In genomic region chr12:71725011-71725410, GRCh38 we compare ENCODE assay signal across 20 cellular contexts. TPM values are rescaled to one million over a fixed set of nuclear protein-coding genes. Genes with fewer than 3 reads are reported as not detected.
DNase-seq lines count a peak whose midpoint lies in the region; TF ChIP-seq lines count a peak whose summit lies in the region.
"Had no signal": no experiment of that assay in that cellular context is flagged by ENCODE, and none has a peak within 500 bp of the region (broad histone marks: within the 10 kb centered on the region; RNA-seq: fewer than 3 reads in every experiment).

No MANE protein-coding gene starts in this region.

- no peak overlapping the region for H3K4me2 ChIP-seq in osteoblast (ENCODE audit: insufficient read depth, low read length)
- H3K4me2 ChIP-seq: A549, SK-N-SH had no signal

- TF ChIP-seq POLR2A in spleen (IDR thresholded peaks at IDR 0.05) = no peak

- TF ChIP-seq CTCF in HEK293 (tag by site-specific recombination; IDR thresholded peaks at IDR 0.05) = no peak
- no peak for TF ChIP-seq CTCF in fibroblast of mammary gland (conservative IDR thresholded peaks at IDR 0.05; ENCODE audit: control insufficient read depth, insufficient read depth, low read depth, low read length)
- no peak for TF ChIP-seq CTCF in osteoblast (IDR thresholded peaks at IDR 0.05; ENCODE audit: extremely low read depth, low read depth, low read length)
- no peak for TF ChIP-seq CTCF in spleen (IDR thresholded peaks at IDR 0.05 in 8 of 11, conservative IDR thresholded peaks at IDR 0.05 in 3 of 11)

- WGBS in spleen, 5 donors = 76 to 90% (median 88%) methylated on average over 3 of the region's 3 CpGs

- no peaks in the 10 kb centered on the region for H4K20me1 ChIP-seq in osteoblast (ENCODE audit: insufficient read depth, low read length)

- H2AFZ ChIP-seq in osteoblast (ENCODE audit: low read length) = peak overlapping the region; percentile 56

- no peak overlapping the region for H3K27ac ChIP-seq in HEK293 (ENCODE audit: extremely low read depth, low read depth, low read length)
- no peak overlapping the region for H3K27ac ChIP-seq in osteoblast (ENCODE audit: low read depth, low read length)
- H3K27ac ChIP-seq in spleen = no peak overlapping the region
- H3K27ac ChIP-seq in SJCRH30 = no peak overlapping the region
- H3K27ac ChIP-seq: A549 had no signal

- POLR2A ChIA-PET in HEK293 (lab: Yijun Ruan, JAX) = no interaction called here

- H3K36me3 ChIP-seq in HEK293 (ENCODE audit: control insufficient read depth in 2 of 2, insufficient read depth in 1 of 2, low read length in 2 of 2) (no peaks in the 10 kb centered on the region), osteoblast (ENCODE audit: insufficient read depth, low read length) (no peaks in the 10 kb centered on the region), spleen (no peaks in the 10 kb centered on the region), SJCRH30 (no peaks in the 10 kb centered on the region)
- H3K36me3 ChIP-seq: HAP-1 had no signal

- no peaks in the 10 kb centered on the region for H3K9me3 ChIP-seq in HEK293 (ENCODE audit: control insufficient read depth, insufficient read depth, low read depth, low read length)
- no peaks in the 10 kb centered on the region for H3K9me3 ChIP-seq in osteoblast (ENCODE audit: low read depth, low read length)
- H3K9me3 ChIP-seq in spleen = no peaks in the 10 kb centered on the region
- H3K9me3 ChIP-seq in SJCRH30 (replicated peaks) = no peaks in the 10 kb centered on the region
- H3K9me3 ChIP-seq: A549, HAP-1, SK-N-SH had no signal

- intact Hi-C loops in spleen (cut with DNase I; ENCODE audit: low total_unique reads) = no loop called here

- no peaks in the 10 kb centered on the region for H3K79me2 ChIP-seq in osteoblast (ENCODE audit: insufficient read depth, low read length)

- CTCF ChIA-PET in HEK293 (lab: Yijun Ruan, JAX) = interaction anchor here (0.6 kb wide), 2 partner anchors 214 to 219 kb away, joined by 3 to 5 read pairs; no protein-coding TSS in a partner anchor

- H3K27me3 ChIP-seq in osteoblast (ENCODE audit: insufficient read depth, low read length) = no peaks in the 10 kb centered on the region
- no peaks in the 10 kb centered on the region for H3K27me3 ChIP-seq in spleen (replicated peaks in 1 of 7)
- H3K27me3 ChIP-seq in SJCRH30 = no peaks in the 10 kb centered on the region; the same call in 1 of the 2 replicates

- H3K4me3 ChIP-seq in HEK293 (ENCODE audit: low read depth, low read length) = no peak overlapping the region
- H3K4me3 ChIP-seq in fibroblast of mammary gland (ENCODE audit: control insufficient read depth, low read depth, low read length) = no peak overlapping the region
- H3K4me3 ChIP-seq in osteoblast (ENCODE audit: insufficient read depth, low read length) = no peak overlapping the region
- no peak overlapping the region for H3K4me3 ChIP-seq in spleen
- H3K4me3 ChIP-seq in SJCRH30 = no peak overlapping the region
- H3K4me3 ChIP-seq: A549, HAP-1 had no signal

- DNase-seq in AG20443 (ENCODE audit: low spot score) (peak; percentile 12), fibroblast of mammary gland (ENCODE audit: low read depth) (peak; percentile 84), osteoblast (ENCODE audit: insufficient read length, low spot score, missing footprints) (no peak), spleen (no peak), SJCRH30 (no peak)
- DNase-seq in activated naive CD4-positive, alpha-beta T cell (lab: John Stamatoyannopoulos, UW) = no peak
- DNase-seq: AML-193, DMS79 treated with DMSO at 0.1 percent for 48 hours, IMR-90, NCI-H1105 treated with DMSO at 0.1 percent for 48 hours, NCI-H187, NCI-H2107, NCI-H510A, NCI-H774, OCI-M1, SHP77, SK-N-SH had no signal

- H3K4me1 ChIP-seq in HEK293 (ENCODE audit: control insufficient read depth, insufficient read depth, low read length) = no peaks in the 10 kb centered on the region
- H3K4me1 ChIP-seq in osteoblast (ENCODE audit: insufficient read depth, low read length) = no peaks in the 10 kb centered on the region
- no peaks in the 10 kb centered on the region for H3K4me1 ChIP-seq in spleen
- H3K4me1 ChIP-seq in SJCRH30 = no peaks in the 10 kb centered on the region
- H3K4me1 ChIP-seq: A549, HAP-1 had no signal

TF ChIP-seq in HEK293, 187 proteins besides CTCF, POLR2A, EP300 and RAD21:
- TF ChIP-seq SETDB1 (IDR thresholded peaks at IDR 0.05; ENCODE audit: insufficient read length, low read length) = peak; percentile 28
- TF ChIP-seq ZNF623 (tag by site-specific recombination; IDR thresholded peaks at IDR 0.05) = no peak
- no peak for TF ChIP-seq ZNF121 (tag by site-specific recombination; IDR thresholded peaks at IDR 0.05)
- TF ChIP-seq FEZF1 (tag by site-specific recombination; IDR thresholded peaks at IDR 0.05) = no peak
- TF ChIP-seq ZNF133 (tag by site-specific recombination; IDR thresholded peaks at IDR 0.05) = peak; percentile 30; the same call in 1 of the 2 replicates
TF ChIP-seq in HEK293: peak in this region for 2.

RNA-seq across cellular contexts. Expression of gene RAB21, which starts 29.7 kb away (rescaled TPM):
- total RNA-seq in osteoblast = 12.7 TPM in 2 replicates
- total RNA-seq in spleen = 10 to 100 TPM; 25.9 to 75.4 (median 66.1) TPM
- polyA plus RNA-seq in spleen = 10 to 100 TPM in 1 of 3 donors, 1 to 10 TPM in 2; 5.7 to 13.9 (median 8.9) TPM
- 32.3 and 34.5 TPM in 2 replicates for total RNA-seq in SJCRH30 (2014; rRNA removed; shearing (Covaris generic))

RNA-seq across cellular contexts. Expression of gene TMEM19, which starts 39.1 kb away (rescaled TPM):
- 29.2 and 31.1 TPM in 2 replicates for total RNA-seq in osteoblast
- 10 to 100 TPM; 26.8 to 42.4 (median 30.9) TPM for total RNA-seq in spleen
- 10 to 100 TPM; 15.0 to 24.3 (median 18.0) TPM for polyA plus RNA-seq in spleen
- total RNA-seq in SJCRH30 (2014; rRNA removed; shearing (Covaris generic)) = 31.8 and 34.6 TPM in 2 replicates

Comparison
In these comparisons a context has a peak if more than half of its experiments do, and no peak if none do; other contexts are left out.
1. DNase-seq: peak in AG20443 (single experiment) and fibroblast of mammary gland (single experiment); none in osteoblast (single experiment), spleen (single experiment), SJCRH30 (0 of 2) and activated naive CD4-positive, alpha-beta T cell (0 of 4).